Comparison of ENCODE assay signal across 9 cellular contexts in the genomic region with DNA sequence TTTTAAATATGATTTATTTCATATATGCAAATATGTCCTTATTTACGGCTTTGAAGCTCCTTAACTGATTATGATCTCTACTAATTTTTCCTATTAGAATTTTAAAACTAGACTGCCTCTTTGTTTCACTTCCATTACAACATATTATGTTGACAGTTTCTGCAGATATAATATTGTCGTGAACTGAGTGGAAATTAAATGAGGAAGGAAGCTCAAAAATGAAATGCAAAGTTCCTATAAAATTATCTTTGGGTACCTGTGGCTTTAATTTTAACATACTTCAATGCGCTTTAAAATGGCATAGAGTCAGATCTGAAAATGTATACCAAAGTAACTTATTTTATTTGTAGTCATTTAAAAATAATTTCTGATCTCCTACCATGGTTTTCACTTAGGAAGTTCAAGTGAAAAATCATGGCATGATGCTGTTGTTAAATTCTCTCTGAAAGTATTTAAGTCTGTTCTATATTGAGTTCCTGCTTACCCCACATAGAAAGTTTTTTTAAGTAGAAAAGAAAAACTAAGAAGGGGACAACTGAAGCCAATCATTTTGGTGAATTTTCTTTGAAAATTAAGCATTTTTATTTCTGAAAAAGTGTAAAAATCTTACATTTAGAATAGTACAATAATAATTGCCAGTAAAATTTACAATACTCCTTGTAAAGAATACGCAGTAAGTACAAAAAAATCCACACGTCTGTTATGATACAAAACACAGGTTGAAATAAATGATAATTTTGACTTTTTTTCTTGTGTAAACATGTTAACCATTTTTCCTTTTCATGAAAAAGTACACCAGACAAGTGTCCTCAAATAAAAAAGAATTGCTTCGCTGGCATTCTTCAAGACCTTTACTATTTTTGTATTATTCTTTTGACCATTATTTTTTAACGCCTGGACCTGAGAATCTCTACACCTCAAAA. TPM values are rescaled to one million over a fixed set of nuclear protein-coding genes. Genes with fewer than 3 reads are reported as not detected.
A peak's percentile ranks its signal among the peaks of the same experiment; 100 is the strongest.
DNase-seq lines count a peak whose midpoint lies in the region; ATAC-seq and TF ChIP-seq lines count a peak whose summit lies in the region.
"Had no signal": no experiment of that assay in that cellular context is flagged by ENCODE, and none has a peak within 500 bp of the region (broad histone marks: within the 10 kb centered on the region; RNA-seq: fewer than 3 reads in every experiment).

No MANE protein-coding gene starts in this region.

- peaks cover 5% of the 10 kb centered on the region for H3K36me3 Mint-ChIP-seq in stimulated activated naive CD8-positive, alpha-beta T cell treated with anti-CD3 and anti-CD28 coated beads, Interleukin-15, Interleukin-2, amounts not matched to agents 100 ng/mL and 50 ng/mL, for 24 hours (ENCODE audit: low read depth)
- H3K36me3 Mint-ChIP-seq in activated naive CD8-positive, alpha-beta T cell treated with anti-CD3 and anti-CD28 coated beads, Interleukin-2, amount 10 ng/mL, durations not matched to agents 7 days and 5 days, result peaks cover 3% of the 10 kb centered on the region
- no peaks in the 10 kb centered on the region for H3K36me3 Mint-ChIP-seq in immature natural killer cell

- peaks cover 5% of the 10 kb centered on the region for H3K9me3 Mint-ChIP-seq in stimulated activated naive CD8-positive, alpha-beta T cell treated with anti-CD3 and anti-CD28 coated beads, Interleukin-15, Interleukin-2, amounts not matched to agents 100 ng/mL and 50 ng/mL, for 24 hours
- peaks cover 1% of the 10 kb centered on the region for H3K9me3 Mint-ChIP-seq in activated naive CD8-positive, alpha-beta T cell treated with anti-CD3 and anti-CD28 coated beads, Interleukin-2, amount 10 ng/mL, durations not matched to agents 7 days and 5 days
- H3K9me3 Mint-ChIP-seq in immature natural killer cell, result peaks cover 0 to 38% (median 11%) of the 10 kb centered on the region in 6 donors

- peaks cover 23% of the 10 kb centered on the region for H3K4me1 Mint-ChIP-seq in stimulated activated naive CD8-positive, alpha-beta T cell treated with anti-CD3 and anti-CD28 coated beads, Interleukin-15, Interleukin-2, amounts not matched to agents 100 ng/mL and 50 ng/mL, for 24 hours (ENCODE audit: low read depth)
- peaks cover 14% of the 10 kb centered on the region for H3K4me1 Mint-ChIP-seq in activated naive CD8-positive, alpha-beta T cell treated with anti-CD3 and anti-CD28 coated beads, Interleukin-2, amount 10 ng/mL, durations not matched to agents 7 days and 5 days
- peaks cover 21 to 23% of the 10 kb centered on the region in 2 donors for H3K4me1 Mint-ChIP-seq in immature natural killer cell

- no peaks in the 10 kb centered on the region for H3K36me3 ChIP-seq in adrenal gland (replicated peaks in 1 of 2)

- no peak for TF ChIP-seq CTCF in adrenal gland (IDR thresholded peaks at IDR 0.05)

- DNase-seq in stimulated activated naive CD8-positive, alpha-beta T cell treated with anti-CD3 and anti-CD28 coated beads, Interleukin-15, Interleukin-2, amounts not matched to agents 100 U/mL and 50 U/mL, for 24 hours, result no peak
- DNase-seq in activated naive CD8-positive, alpha-beta T cell treated with anti-CD3 and anti-CD28 coated beads, Interleukin-2, amount 10 ng/mL, durations not matched to agents 7 days and 5 days, result no peak
- DNase-seq in immature natural killer cell, result no peak
- DNase-seq in adrenal gland, result no peak
- DNase-seq: NCI-H2029 treated with DMSO at 0.1 percent for 48 hours had no signal

- no peaks in the 10 kb centered on the region for H3K9me3 ChIP-seq in adrenal gland (replicated peaks in 1 of 3)

- peak overlapping the region; percentile 69 for H3K4me3 Mint-ChIP-seq in stimulated activated naive CD8-positive, alpha-beta T cell treated with anti-CD3 and anti-CD28 coated beads, Interleukin-15, Interleukin-2, amounts not matched to agents 100 ng/mL and 50 ng/mL, for 24 hours
- H3K4me3 Mint-ChIP-seq in activated naive CD8-positive, alpha-beta T cell treated with anti-CD3 and anti-CD28 coated beads, Interleukin-2, amount 10 ng/mL, durations not matched to agents 7 days and 5 days, result peak overlapping the region; percentile 54
- H3K4me3 Mint-ChIP-seq in immature natural killer cell, result peak overlapping the region; percentile 64 to 80 (median 73)

- no peak overlapping the region for H3K27ac ChIP-seq in adrenal gland

- intact Hi-C loops in adrenal gland (cut with DNase I), result loop anchor here in 1 of 2 donors (10.0 kb wide), 1 partner anchor 231 kb away; no protein-coding TSS in a partner anchor

- 28 to 32% (median 30%) methylated on average over 7 of the region's 7 CpGs for WGBS in adrenal gland, 4 donors

- H3K27me3 Mint-ChIP-seq in stimulated activated naive CD8-positive, alpha-beta T cell treated with anti-CD3 and anti-CD28 coated beads, Interleukin-15, Interleukin-2, amounts not matched to agents 100 ng/mL and 50 ng/mL, for 24 hours, result peaks cover 82% of the 10 kb centered on the region
- H3K27me3 Mint-ChIP-seq in activated naive CD8-positive, alpha-beta T cell treated with anti-CD3 and anti-CD28 coated beads, Interleukin-2, amount 10 ng/mL, durations not matched to agents 7 days and 5 days, result peaks cover 88% of the 10 kb centered on the region
- H3K27me3 Mint-ChIP-seq in immature natural killer cell (ENCODE audit: low read depth in 3 of 3), result peaks cover 63 to 75% (median 71%) of the 10 kb centered on the region in 3 donors

- peaks cover 0 to 11% of the 10 kb centered on the region in 2 donors for H3K4me1 ChIP-seq in adrenal gland (replicated peaks in 1 of 2)

- H3K4me3 ChIP-seq in adrenal gland, result peak overlapping the region in 1 of 4 donors; percentile 47

- H3K27ac Mint-ChIP-seq in stimulated activated naive CD8-positive, alpha-beta T cell treated with anti-CD3 and anti-CD28 coated beads, Interleukin-15, Interleukin-2, amounts not matched to agents 100 ng/mL and 50 ng/mL, for 24 hours, result no peak overlapping the region
- H3K27ac Mint-ChIP-seq in activated naive CD8-positive, alpha-beta T cell treated with anti-CD3 and anti-CD28 coated beads, Interleukin-2, amount 10 ng/mL, durations not matched to agents 7 days and 5 days, result no peak overlapping the region
- H3K27ac Mint-ChIP-seq in immature natural killer cell, result no peak overlapping the region

- no peak for ATAC-seq in stimulated activated naive CD8-positive, alpha-beta T cell treated with anti-CD3 and anti-CD28 coated beads, Interleukin-15, Interleukin-2, amounts not matched to agents 100 U/mL and 50 U/mL, for 24 hours
- no peak for ATAC-seq in activated naive CD8-positive, alpha-beta T cell treated with anti-CD3 and anti-CD28 coated beads, Interleukin-2, amount 10 ng/mL, durations not matched to agents 7 days and 5 days (ENCODE audit: low read depth)
- ATAC-seq in HG03025 (IDR thresholded peaks at IDR 0.05; ENCODE audit: low FRiP score, unreplicated experiment), result no peak
- ATAC-seq in HG02885 (IDR thresholded peaks at IDR 0.05; ENCODE audit: poor library complexity, unreplicated experiment), result no peak
- no peak for ATAC-seq in HG03159 (IDR thresholded peaks at IDR 0.05; ENCODE audit: unreplicated experiment)

- TF ChIP-seq POLR2A in adrenal gland (IDR thresholded peaks at IDR 0.05), result no peak

- POLR2A ChIA-PET in activated naive CD8-positive, alpha-beta T cell treated with anti-CD3 and anti-CD28 coated beads, Interleukin-2, amount 10 ng/mL, durations not matched to agents 7 days and 5 days (lab: Charles Lee), result no interaction called here

- H3K27me3 ChIP-seq in adrenal gland, result peaks cover 85% of the 10 kb centered on the region

RNA-seq across cellular contexts. Expression of a gene that starts 2.6 kb away (rescaled TPM):
- under 1 TPM in 1 of 2 experiments, not detected in 1; 0.14 TPM for total RNA-seq in activated naive CD8-positive, alpha-beta T cell treated with anti-CD3 and anti-CD28 coated beads, Interleukin-2, amount 10 ng/mL, durations not matched to agents 7 days and 5 days
- polyA plus RNA-seq in immature natural killer cell, result not detected
- 1 to 10 TPM; 1.1 to 6.5 (median 2.8) TPM for total RNA-seq in adrenal gland
- polyA plus RNA-seq in adrenal gland, result 1 to 10 TPM; 1.2 to 4.5 (median 1.9) TPM

RNA-seq across cellular contexts. Expression of a gene that starts 52.3 kb away (rescaled TPM):
- total RNA-seq in activated naive CD8-positive, alpha-beta T cell treated with anti-CD3 and anti-CD28 coated beads, Interleukin-2, amount 10 ng/mL, durations not matched to agents 7 days and 5 days, result 100 to 1,000 TPM; 658 to 664 TPM
- 100 to 1,000 TPM; 483 to 591 (median 494) TPM for polyA plus RNA-seq in immature natural killer cell
- total RNA-seq in adrenal gland, result 100 to 1,000 TPM; 424 to 634 (median 509) TPM
- 100 to 1,000 TPM; 426 to 852 (median 519) TPM for polyA plus RNA-seq in adrenal gland
